ENCODE assay signal across 12 cellular contexts in the genomic region with DNA sequence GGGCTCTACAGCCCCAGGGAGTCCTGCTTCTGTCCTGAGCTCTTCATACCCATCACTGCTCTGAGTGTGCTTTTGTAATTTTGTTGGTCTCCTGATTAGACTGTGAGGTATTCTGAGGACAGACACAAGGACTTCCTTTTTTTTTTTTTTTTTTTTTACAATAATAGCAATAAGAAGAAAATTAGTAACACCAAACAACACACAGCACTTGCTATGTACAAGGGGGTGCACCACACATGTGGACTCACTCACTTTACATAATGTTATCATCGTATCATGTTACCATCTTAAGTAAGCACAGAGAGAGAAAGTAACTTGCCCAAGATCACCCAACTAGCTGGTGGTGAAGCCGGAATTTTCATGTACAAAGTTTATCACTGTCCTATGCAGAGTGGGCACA. TPM values are rescaled to one million over a fixed set of nuclear protein-coding genes. Genes with fewer than 3 reads are reported as not detected.
DNase-seq lines count a peak whose midpoint lies in the region; ATAC-seq and TF ChIP-seq lines count a peak whose summit lies in the region.
"Had no signal": no experiment of that assay in that cellular context is flagged by ENCODE, and none has a peak within 500 bp of the region (broad histone marks: within the 10 kb centered on the region; RNA-seq: fewer than 3 reads in every experiment).

No MANE protein-coding gene starts in this region.

- peak overlapping the region; percentile 50 for H3K27ac ChIP-seq in lower lobe of right lung
- no peak overlapping the region for H3K27ac ChIP-seq in PC-9
- H3K27ac ChIP-seq: colonic mucosa had no signal

- no TSS peak for BruUV-seq in PC-9 (replicated peaks; lab: Mats Ljungman, UMichigan)

- CTCF ChIA-PET in PC-9 (lab: Charles Lee): no interaction called here

- no peaks in the 10 kb centered on the region for H4K20me1 ChIP-seq in PC-9 (ENCODE audit: insufficient read depth)

- H3K4me3 Mint-ChIP-seq in activated T-helper 1 cell treated with anti-CD3 and anti-CD28 coated beads, Interleukin-12 subunit alpha, Interleukin-12 subunit beta, Interleukin-2, Interleukin-4 antibody, amounts not matched to agents 30 ng/mL and 10 ng/mL and 1 ng/mL, durations not matched to agents 14 hours and 24 hours and 36 hours: no peak overlapping the region
- H3K4me3 Mint-ChIP-seq in osteocyte (ENCODE audit: unreplicated experiment): no peak overlapping the region

- H3K36me3 Mint-ChIP-seq in activated T-helper 1 cell treated with anti-CD3 and anti-CD28 coated beads, Interleukin-12 subunit alpha, Interleukin-12 subunit beta, Interleukin-2, Interleukin-4 antibody, amounts not matched to agents 30 ng/mL and 10 ng/mL and 1 ng/mL, durations not matched to agents 14 hours and 24 hours and 36 hours (ENCODE audit: low read depth): peaks cover 39% of the 10 kb centered on the region
- H3K36me3 Mint-ChIP-seq in osteocyte (ENCODE audit: unreplicated experiment): no peaks in the 10 kb centered on the region

- TF ChIP-seq CTCF in AG10803 (conservative IDR thresholded peaks at IDR 0.05; ENCODE audit: low read length) (no peak), lower lobe of right lung (IDR thresholded peaks at IDR 0.05) (no peak), PC-9 (conservative IDR thresholded peaks at IDR 0.05) (no peak), osteocyte (IDR thresholded peaks at IDR 0.05) (no peak)

- peak overlapping the region; percentile 12 for H3K27ac Mint-ChIP-seq in activated T-helper 1 cell treated with anti-CD3 and anti-CD28 coated beads, Interleukin-12 subunit alpha, Interleukin-12 subunit beta, Interleukin-2, Interleukin-4 antibody, amounts not matched to agents 30 ng/mL and 10 ng/mL and 1 ng/mL, durations not matched to agents 14 hours and 24 hours and 36 hours
- no peak overlapping the region for H3K27ac Mint-ChIP-seq in osteocyte (ENCODE audit: unreplicated experiment)

- H3K9me3 ChIP-seq in lower lobe of right lung (no peaks in the 10 kb centered on the region), PC-9 (ENCODE audit: insufficient read depth, low read depth) (no peaks in the 10 kb centered on the region)
- H3K9me3 ChIP-seq: colonic mucosa had no signal

- TF ChIP-seq POLR2A in GM18505 (IDR thresholded peaks at IDR 0.05; ENCODE audit: borderline replicate concordance, extremely low read depth, insufficient read depth, insufficient read length): peak; percentile 20

- POLR2A ChIA-PET in PC-9 (lab: Charles Lee; ENCODE audit: unreplicated experiment): no interaction called here

- H3K36me3 ChIP-seq in lower lobe of right lung: peaks cover 9% of the 10 kb centered on the region
- H3K36me3 ChIP-seq in PC-9 (ENCODE audit: low read depth): peaks cover 22% of the 10 kb centered on the region
- H3K36me3 ChIP-seq: colonic mucosa had no signal

- no peak overlapping the region for H3K4me2 ChIP-seq in PC-9

- intact Hi-C loops in activated T-helper 1 cell treated with anti-CD3 and anti-CD28 coated beads, Interleukin-12 subunit alpha, Interleukin-12 subunit beta, Interleukin-2, Interleukin-4 antibody, amounts not matched to agents 30 ng/mL and 10 ng/mL and 1 ng/mL, durations not matched to agents 14 hours and 24 hours and 36 hours (cut with micrococcal nuclease): no loop called here
- intact Hi-C loops in lower lobe of right lung (cut with DNase I): no loop called here
- intact Hi-C loops in PC-9 (cut with micrococcal nuclease; ENCODE audit: unreplicated experiment): no loop called here

- no peak overlapping the region for H3K4me3 ChIP-seq in AG10803 (ENCODE audit: low read length)
- H3K4me3 ChIP-seq in lower lobe of right lung: no peak overlapping the region
- no peak overlapping the region for H3K4me3 ChIP-seq in PC-9
- H3K4me3 ChIP-seq: colonic mucosa had no signal

- peaks cover 88% of the 10 kb centered on the region for H3K4me1 Mint-ChIP-seq in activated T-helper 1 cell treated with anti-CD3 and anti-CD28 coated beads, Interleukin-12 subunit alpha, Interleukin-12 subunit beta, Interleukin-2, Interleukin-4 antibody, amounts not matched to agents 30 ng/mL and 10 ng/mL and 1 ng/mL, durations not matched to agents 14 hours and 24 hours and 36 hours (ENCODE audit: low read depth)
- H3K4me1 Mint-ChIP-seq in osteocyte (ENCODE audit: unreplicated experiment): peaks cover 79% of the 10 kb centered on the region

- peaks cover 65% of the 10 kb centered on the region for H3K79me2 ChIP-seq in PC-9 (ENCODE audit: low read depth)

- peak; percentile 44 for DNase-seq in AG10803 (ENCODE audit: low read depth)
- DNase-seq in activated T-helper 1 cell treated with anti-CD3 and anti-CD28 coated beads, Interleukin-12 subunit alpha, Interleukin-12 subunit beta, Interleukin-2, Interleukin-4 antibody, amounts not matched to agents 30 ng/mL and 10 ng/mL and 1 ng/mL, durations not matched to agents 14 hours and 24 hours and 36 hours (ENCODE audit: low spot score): no peak
- DNase-seq in lower lobe of right lung: no peak
- no peak for DNase-seq in HK-2 (ENCODE audit: unreplicated experiment)
- no peak for DNase-seq in PC-9
- DNase-seq in osteocyte (ENCODE audit: extremely low spot score, unreplicated experiment): no peak
- DNase-seq: activated CD4-positive, alpha-beta T cell treated with anti-CD3 and anti-CD28 coated beads, Interleukin-2, amount 50 U/mL, for 1 hour; colonic mucosa; DMS153; NCI-H446 treated with DMSO at 0.1 percent for 48 hours had no signal

- H3K27me3 ChIP-seq in lower lobe of right lung (ENCODE audit: low read depth): no peaks in the 10 kb centered on the region
- no peaks in the 10 kb centered on the region for H3K27me3 ChIP-seq in PC-9 (ENCODE audit: insufficient read depth, low read depth)
- H3K27me3 ChIP-seq: colonic mucosa had no signal

- H2AFZ ChIP-seq in PC-9: no peak overlapping the region

- H3K4me1 ChIP-seq in lower lobe of right lung (peaks cover 67% of the 10 kb centered on the region), PC-9 (replicated peaks; ENCODE audit: insufficient read depth) (peaks cover 39% of the 10 kb centered on the region)
- H3K4me1 ChIP-seq: colonic mucosa had no signal

- H3K9me3 Mint-ChIP-seq in activated T-helper 1 cell treated with anti-CD3 and anti-CD28 coated beads, Interleukin-12 subunit alpha, Interleukin-12 subunit beta, Interleukin-2, Interleukin-4 antibody, amounts not matched to agents 30 ng/mL and 10 ng/mL and 1 ng/mL, durations not matched to agents 14 hours and 24 hours and 36 hours: no peaks in the 10 kb centered on the region
- H3K9me3 Mint-ChIP-seq in osteocyte (ENCODE audit: unreplicated experiment): no peaks in the 10 kb centered on the region

- no peaks in the 10 kb centered on the region for H3K27me3 Mint-ChIP-seq in activated T-helper 1 cell treated with anti-CD3 and anti-CD28 coated beads, Interleukin-12 subunit alpha, Interleukin-12 subunit beta, Interleukin-2, Interleukin-4 antibody, amounts not matched to agents 30 ng/mL and 10 ng/mL and 1 ng/mL, durations not matched to agents 14 hours and 24 hours and 36 hours (ENCODE audit: insufficient read depth)
- no peaks in the 10 kb centered on the region for H3K27me3 Mint-ChIP-seq in osteocyte (ENCODE audit: unreplicated experiment)

- ATAC-seq in GM18505 (IDR thresholded peaks at IDR 0.05; ENCODE audit: unreplicated experiment): no peak
- ATAC-seq in lower lobe of right lung: peak; percentile 15 to 16
- no peak for ATAC-seq in GM21390 (IDR thresholded peaks at IDR 0.05; ENCODE audit: unreplicated experiment)

- H3F3A ChIP-seq in PC-9 (ENCODE audit: insufficient read depth, low read depth): peaks cover 37% of the 10 kb centered on the region

- H3K9me2 ChIP-seq in PC-9 (ENCODE audit: insufficient read depth): no peaks in the 10 kb centered on the region

RNA-seq across cellular contexts. Expression of a gene that starts 34.5 kb away (rescaled TPM):
- 57.3 and 63.6 TPM in 2 replicates for total RNA-seq in activated T-helper 1 cell treated with anti-CD3 and anti-CD28 coated beads, Interleukin-12 subunit alpha, Interleukin-12 subunit beta, Interleukin-2, Interleukin-4 antibody, amounts not matched to agents 30 ng/mL and 10 ng/mL and 1 ng/mL, durations not matched to agents 14 hours and 24 hours and 36 hours
- total RNA-seq in lower lobe of right lung (90.6 TPM), PC-9 (2021) (37.9 and 44.4 TPM in 2 replicates), osteocyte (13.8 and 18.6 TPM in 2 replicates)

Comparison
In these comparisons a context has a peak if more than half of its experiments do, and no peak if none do; other contexts are left out.
1. ATAC-seq: peak in lower lobe of right lung (2 of 2); none in GM18505 (single experiment) and GM21390 (single experiment).